Comparison of ENCODE assay signal across 19 cellular contexts in genomic region chr6:132932566-132932965, GRCh38.
A peak's percentile ranks its signal among the peaks of the same experiment; 100 is the strongest.
DNase-seq lines count a peak whose midpoint lies in the region; FAIRE-seq and TF ChIP-seq lines count a peak whose summit lies in the region.
"Had no signal": no experiment of that assay in that cellular context is flagged by ENCODE, and none has a peak within 500 bp of the region (broad histone marks: within the 10 kb centered on the region; RNA-seq: fewer than 3 reads in every experiment).

No MANE protein-coding gene starts in this region.

- no peaks in the 10 kb centered on the region for H3K36me3 ChIP-seq in SJCRH30
- H3K36me3 ChIP-seq: heart right ventricle had no signal

- DNase-seq in NCI-H1092 (lab: John Stamatoyannopoulos, UW) (peak; percentile 19), SJCRH30 (peak in 1 of 2 experiments; percentile 23), neural crest cell (ENCODE audit: low read depth, low spot score) (no peak), Calu3 (no peak), HTR-8/SVneo (ENCODE audit: insufficient read length, low spot score) (no peak), dedifferentiated amniotic fluid mesenchymal stem cell (ENCODE audit: extremely low spot score) (no peak)
- DNase-seq in stimulated activated CD4-positive, alpha-beta T cell treated with anti-CD3 and anti-CD28 coated beads, Interleukin-12 subunit alpha, Interleukin-12 subunit beta, amount 100 ng/mL, for 4 hours: no peak
- DNase-seq: activated B cell treated with CpG ODN at 0.5 μM for 24 hours; activated CD4-positive, alpha-beta memory T cell treated with anti-CD3 and anti-CD28 coated beads, Interleukin-2, amount 10 ng/mL, durations not matched to agents 7 days and 5 days; AML-193; DND-41; heart right ventricle; naive thymus-derived CD8-positive, alpha-beta T cell; stimulated activated CD4-positive, alpha-beta T cell treated with anti-CD3 and anti-CD28 coated beads, Interleukin-4, amount 100 ng/mL, for 1 hour; stimulated activated naive CD4-positive, alpha-beta T cell; T-helper 9 cell; testis had no signal

- peaks cover 32% of the 10 kb centered on the region for H3K4me1 Mint-ChIP-seq in neural crest cell
- H3K4me1 Mint-ChIP-seq in Calu3 (ENCODE audit: low read depth, unreplicated experiment): peaks cover 13% of the 10 kb centered on the region
- H3K4me1 Mint-ChIP-seq: activated B cell treated with CpG ODN at 0.5 μM for 24 hours; activated CD4-positive, alpha-beta memory T cell treated with anti-CD3 and anti-CD28 coated beads, Interleukin-2, amount 10 ng/mL, durations not matched to agents 7 days and 5 days; naive thymus-derived CD8-positive, alpha-beta T cell had no signal

- BruUV-seq in Calu3 (replicated peaks; lab: Mats Ljungman, UMichigan): no TSS peak

- no peaks in the 10 kb centered on the region for H3K27me3 ChIP-seq in SJCRH30
- H3K27me3 ChIP-seq: testis had no signal

- H3K36me3 Mint-ChIP-seq in neural crest cell (ENCODE audit: low read depth) (no peaks in the 10 kb centered on the region), Calu3 (ENCODE audit: insufficient read depth, unreplicated experiment) (no peaks in the 10 kb centered on the region)
- H3K36me3 Mint-ChIP-seq: naive thymus-derived CD8-positive, alpha-beta T cell had no signal

- peak overlapping the region; percentile 14 for H3K4me3 Mint-ChIP-seq in neural crest cell
- no peak overlapping the region for H3K4me3 Mint-ChIP-seq in Calu3 (ENCODE audit: low read depth, unreplicated experiment)
- H3K4me3 Mint-ChIP-seq: activated B cell treated with CpG ODN at 0.5 μM for 24 hours; activated CD4-positive, alpha-beta memory T cell treated with anti-CD3 and anti-CD28 coated beads, Interleukin-2, amount 10 ng/mL, durations not matched to agents 7 days and 5 days; dendritic cell treated with granulocyte-macrophage colony-stimulating factor and Interleukin-4, amounts not matched to agents 40 ng/mL and 50 ng/mL, for 4 days; HFFc6; naive thymus-derived CD8-positive, alpha-beta T cell had no signal

- TF ChIP-seq CTCF in neural crest cell (conservative IDR thresholded peaks at IDR 0.05) (no peak), Calu3 (IDR thresholded peaks at IDR 0.05; ENCODE audit: unreplicated experiment) (no peak)

- H3K9me3 ChIP-seq in SJCRH30 (replicated peaks): no peaks in the 10 kb centered on the region
- H3K9me3 ChIP-seq: heart right ventricle, testis had no signal

- CTCF ChIA-PET in Calu3 (lab: Charles Lee): no interaction called here

- H3K27ac ChIP-seq in SJCRH30: peak overlapping the region; percentile 28
- H3K27ac ChIP-seq: heart right ventricle, testis had no signal

- H3K4me1 ChIP-seq in SJCRH30: peaks cover 32% of the 10 kb centered on the region
- H3K4me1 ChIP-seq: heart right ventricle, testis had no signal

- H3K27ac Mint-ChIP-seq in neural crest cell (ENCODE audit: unreplicated experiment) (no peak overlapping the region), Calu3 (ENCODE audit: unreplicated experiment) (no peak overlapping the region)
- H3K27ac Mint-ChIP-seq: activated B cell treated with CpG ODN at 0.5 μM for 24 hours; activated CD4-positive, alpha-beta memory T cell treated with anti-CD3 and anti-CD28 coated beads, Interleukin-2, amount 10 ng/mL, durations not matched to agents 7 days and 5 days; dendritic cell treated with granulocyte-macrophage colony-stimulating factor and Interleukin-4, amounts not matched to agents 40 ng/mL and 50 ng/mL, for 4 days; HFFc6; naive thymus-derived CD8-positive, alpha-beta T cell had no signal

- peaks cover 14% of the 10 kb centered on the region for H3K27me3 Mint-ChIP-seq in neural crest cell (ENCODE audit: low read depth)
- H3K27me3 Mint-ChIP-seq in Calu3 (ENCODE audit: unreplicated experiment): no peaks in the 10 kb centered on the region

- intact Hi-C loops in Calu3 (cut with micrococcal nuclease; ENCODE audit: unreplicated experiment): no loop called here

- H3K4me3 ChIP-seq in SJCRH30: peak overlapping the region; percentile 49
- H3K4me3 ChIP-seq: heart right ventricle, testis had no signal

- no peaks in the 10 kb centered on the region for H3K9me3 Mint-ChIP-seq in neural crest cell
- H3K9me3 Mint-ChIP-seq in Calu3 (ENCODE audit: low read depth, unreplicated experiment): no peaks in the 10 kb centered on the region
- H3K9me3 Mint-ChIP-seq: activated B cell treated with CpG ODN at 0.5 μM for 24 hours; activated CD4-positive, alpha-beta memory T cell treated with anti-CD3 and anti-CD28 coated beads, Interleukin-2, amount 10 ng/mL, durations not matched to agents 7 days and 5 days; dendritic cell treated with granulocyte-macrophage colony-stimulating factor and Interleukin-4, amounts not matched to agents 40 ng/mL and 50 ng/mL, for 4 days; HFFc6; naive thymus-derived CD8-positive, alpha-beta T cell had no signal

- FAIRE-seq in HTR-8/SVneo (lab: Jason Lieb, UNC): no peak
